In the genomic region with DNA sequence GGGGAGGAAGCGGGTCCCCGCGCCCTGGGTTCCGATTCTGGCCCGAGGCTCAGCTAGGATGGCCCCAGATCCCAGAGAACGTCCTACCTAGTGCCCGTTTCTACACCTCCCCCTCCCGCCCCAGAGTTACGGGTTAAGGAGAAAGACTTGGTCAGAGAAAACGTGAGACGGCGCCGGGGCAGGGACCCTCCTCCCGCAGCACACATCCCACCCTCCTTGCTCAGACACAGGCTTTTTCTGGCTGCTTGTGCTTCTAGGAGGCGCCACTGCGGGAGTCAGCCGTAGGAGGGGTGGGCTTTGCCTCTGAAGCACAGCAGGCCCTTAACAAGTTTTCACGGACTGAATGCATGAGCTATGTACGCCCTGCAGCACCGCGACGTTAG, we compare ENCODE assay signal across 8 cellular contexts.
A peak's percentile ranks its signal among the peaks of the same experiment; 100 is the strongest.
DNase-seq lines count a peak whose midpoint lies in the region; ATAC-seq and TF ChIP-seq lines count a peak whose summit lies in the region.

No MANE protein-coding gene starts in this region.

- DNase-seq in CD8-positive, alpha-beta T cell: no peak
- DNase-seq in cardiac fibroblast (ENCODE audit: low read depth in 2 of 2) (no peak), mucosa of descending colon (no peak), NCI-H69 (lab: John Stamatoyannopoulos, UW) (no peak), NCI-H187 treated with DMSO at 0.1 percent for 48 hours (lab: John Stamatoyannopoulos, UW) (no peak)

- no peak for TF ChIP-seq CTCF in CD8-positive, alpha-beta T cell (IDR thresholded peaks at IDR 0.05)
- TF ChIP-seq CTCF in cardiac fibroblast (IDR thresholded peaks at IDR 0.05; ENCODE audit: low read depth, low read length) (no peak), mucosa of descending colon (IDR thresholded peaks at IDR 0.05) (no peak)

- H3K9me3 ChIP-seq in CD8-positive, alpha-beta T cell (ENCODE audit: low read length): no peaks in the 10 kb centered on the region
- H3K9me3 ChIP-seq in mucosa of descending colon: no peaks in the 10 kb centered on the region

- H3K27me3 Mint-ChIP-seq in CD8-positive, alpha-beta T cell (ENCODE audit: low read depth): peaks cover 22% of the 10 kb centered on the region

- H3K9me3 Mint-ChIP-seq in CD8-positive, alpha-beta T cell: no peaks in the 10 kb centered on the region

- POLR2A ChIA-PET in CD8-positive, alpha-beta T cell (lab: Charles Lee): interaction anchor here (1.2 to 2.5 kb wide), 2 partner anchors 13 to 24 kb away, joined by 5 to 9 read pairs; no protein-coding TSS in a partner anchor

- no peak overlapping the region for H3K27ac ChIP-seq in CD8-positive, alpha-beta T cell (ENCODE audit: low read depth, low read length)

- ATAC-seq in CD8-positive, alpha-beta T cell: no peak
- peak; percentile 11 for ATAC-seq in HG03457 (IDR thresholded peaks at IDR 0.05; ENCODE audit: unreplicated experiment)
- peak; percentile 23 for ATAC-seq in mucosa of descending colon
- no peak for ATAC-seq in HG02852 (IDR thresholded peaks at IDR 0.05; ENCODE audit: unreplicated experiment)
- no peak for ATAC-seq in HG02571 (IDR thresholded peaks at IDR 0.05; ENCODE audit: unreplicated experiment)

- H3K27me3 ChIP-seq in CD8-positive, alpha-beta T cell (ENCODE audit: insufficient read depth, low read length): no peaks in the 10 kb centered on the region

- H3K27ac Mint-ChIP-seq in CD8-positive, alpha-beta T cell: no peak overlapping the region

- no peaks in the 10 kb centered on the region for H3K36me3 ChIP-seq in CD8-positive, alpha-beta T cell (ENCODE audit: insufficient read depth, low read length)
- H3K36me3 ChIP-seq in mucosa of descending colon (ENCODE audit: low read depth): no peaks in the 10 kb centered on the region

- H3K4me3 ChIP-seq in CD8-positive, alpha-beta T cell (ENCODE audit: low read depth, low read length): peak overlapping the region; percentile 62
- peak overlapping the region; percentile 55 to 56 for H3K4me3 ChIP-seq in cardiac fibroblast (replicated peaks in 1 of 2; ENCODE audit: low read depth in 2 of 2, low read length in 2 of 2)
- H3K4me3 ChIP-seq in mucosa of descending colon: no peak overlapping the region

- peaks cover 17% of the 10 kb centered on the region for H3K4me1 Mint-ChIP-seq in CD8-positive, alpha-beta T cell (ENCODE audit: low read depth)

- CTCF ChIA-PET in CD8-positive, alpha-beta T cell (lab: Charles Lee): interaction anchor here (0.7 to 3.7 kb wide), 21 partner anchors 9 to 428 kb away, joined by 3 to 53 read pairs (median 5); no protein-coding TSS in a partner anchor

- intact Hi-C loops in CD8-positive, alpha-beta T cell (cut with DNase I, micrococcal nuclease): loop anchor here (5.0 kb wide), 2 partner anchors 186 to 251 kb away; no protein-coding TSS in a partner anchor
- intact Hi-C loops in mucosa of descending colon (cut with DNase I, micrococcal nuclease): loop anchor here in 1 of 2 donors (5.0 kb wide), 1 partner anchor 76 kb away; no protein-coding TSS in a partner anchor

- H3K36me3 Mint-ChIP-seq in CD8-positive, alpha-beta T cell: no peaks in the 10 kb centered on the region

- peaks cover 14% of the 10 kb centered on the region for H3K4me1 ChIP-seq in CD8-positive, alpha-beta T cell (ENCODE audit: insufficient read depth, low read length)
- H3K4me1 ChIP-seq in mucosa of descending colon (ENCODE audit: low read depth): peaks cover 16% of the 10 kb centered on the region

- peak overlapping the region; percentile 82 for H3K4me3 Mint-ChIP-seq in CD8-positive, alpha-beta T cell

Comparison
In these comparisons a context has a peak if more than half of its experiments do, and no peak if none do; other contexts are left out.
1. ATAC-seq: peak in HG03457 (single experiment) and mucosa of descending colon (single experiment); none in CD8-positive, alpha-beta T cell (single experiment), HG02852 (single experiment) and HG02571 (single experiment).